Comparison of ENCODE assay signal across 22 cellular contexts in the genomic region with DNA sequence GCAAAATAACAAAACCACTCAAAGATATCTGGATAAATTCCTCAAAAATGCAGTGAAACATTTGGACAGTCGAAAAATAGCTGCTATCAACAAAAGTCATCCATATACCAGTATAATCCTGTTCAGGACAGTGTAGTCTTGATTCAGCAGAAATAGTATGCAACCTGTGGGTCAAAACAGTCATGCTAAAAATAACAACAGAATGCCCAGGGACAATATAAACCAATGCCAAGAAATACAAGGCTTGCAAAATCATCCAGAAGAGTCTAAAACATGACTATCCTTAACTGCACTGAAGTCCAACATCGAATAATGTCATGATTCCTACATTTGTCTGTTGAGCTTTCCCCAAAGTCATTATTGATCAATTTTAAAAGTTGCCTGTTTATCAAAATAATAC.
DNase-seq lines count a peak whose midpoint lies in the region; ATAC-seq, FAIRE-seq and TF ChIP-seq lines count a peak whose summit lies in the region.
"Had no signal": no experiment of that assay in that cellular context is flagged by ENCODE, and none has a peak within 500 bp of the region (broad histone marks: within the 10 kb centered on the region; RNA-seq: fewer than 3 reads in every experiment).

No MANE protein-coding gene starts in this region.

- H4K20me1 ChIP-seq in HepG2 (ENCODE audit: insufficient read depth, low read length) (no peaks in the 10 kb centered on the region), hepatocyte (ENCODE audit: insufficient read depth, poor library complexity, severe bottlenecking) (no peaks in the 10 kb centered on the region)
- H4K20me1 ChIP-seq: BLaER1 had no signal

- no peaks in the 10 kb centered on the region for H3K36me3 Mint-ChIP-seq in CD8-positive, alpha-beta T cell
- H3K36me3 Mint-ChIP-seq in T-cell = no peaks in the 10 kb centered on the region
- H3K36me3 Mint-ChIP-seq: CD4-positive, CD25-positive, alpha-beta regulatory T cell had no signal

- H3K4me1 Mint-ChIP-seq in CD8-positive, alpha-beta T cell (ENCODE audit: low read depth) = no peaks in the 10 kb centered on the region
- H3K4me1 Mint-ChIP-seq in T-cell = no peaks in the 10 kb centered on the region
- H3K4me1 Mint-ChIP-seq: B cell; CD4-positive, CD25-positive, alpha-beta regulatory T cell; GM23338; H9 had no signal

- no peak overlapping the region for H3K4me2 ChIP-seq in HepG2 (ENCODE audit: low read depth, low read length)
- no peak overlapping the region for H3K4me2 ChIP-seq in hepatocyte
- H3K4me2 ChIP-seq: BLaER1, GM23338 had no signal

- POLR2A ChIA-PET in HepG2 (lab: Yijun Ruan, JAX) (no interaction called here), T-cell (lab: Charles Lee) (no interaction called here)
- POLR2A ChIA-PET in CD8-positive, alpha-beta T cell (lab: Charles Lee) = no interaction called here

- no peak for FAIRE-seq in HepG2 (lab: Jason Lieb, UNC)
- FAIRE-seq: GM12878, GM19239 had no signal

- H3K27me3 Mint-ChIP-seq in CD8-positive, alpha-beta T cell (ENCODE audit: low read depth) = no peaks in the 10 kb centered on the region
- H3K27me3 Mint-ChIP-seq in T-cell = no peaks in the 10 kb centered on the region
- H3K27me3 Mint-ChIP-seq: B cell; CD4-positive, CD25-positive, alpha-beta regulatory T cell had no signal

- no peak for TF ChIP-seq EP300 in HepG2 (IDR thresholded peaks at IDR 0.05; ENCODE audit: low read depth in 2 of 2, low read length in 2 of 2)
- no peak for TF ChIP-seq EP300 in HepG2 (CRISPR knock-in tag; IDR thresholded peaks at IDR 0.05; ENCODE audit: borderline replicate concordance)

- H3K4me3 Mint-ChIP-seq in CD8-positive, alpha-beta T cell = no peak overlapping the region
- H3K4me3 Mint-ChIP-seq in T-cell = no peak overlapping the region
- H3K4me3 Mint-ChIP-seq: B cell; CD4-positive, CD25-positive, alpha-beta regulatory T cell; GM23338; H9 had no signal

- no TSS peak for BruUV-seq in HepG2 (replicated peaks; lab: Mats Ljungman, UMichigan)

- ATAC-seq in right lobe of liver (peak; percentile 53 to 56 (median 55)), HepG2 (no peak), left lobe of liver (peak; percentile 48), T-cell (replicated peaks in 1 of 4) (no peak)
- no peak for ATAC-seq in CD8-positive, alpha-beta T cell
- ATAC-seq: GM12878, GM23338, HCT116 had no signal

- H2AFZ ChIP-seq in HepG2 (ENCODE audit: low read length) (no peak overlapping the region), hepatocyte (no peak overlapping the region)
- H2AFZ ChIP-seq: GM23338 had no signal

- H3K4me1 ChIP-seq in right lobe of liver (no peaks in the 10 kb centered on the region), HepG2 (ENCODE audit: insufficient read depth, low read length) (no peaks in the 10 kb centered on the region), hepatocyte (ENCODE audit: insufficient read depth) (no peaks in the 10 kb centered on the region)
- no peaks in the 10 kb centered on the region for H3K4me1 ChIP-seq in CD8-positive, alpha-beta T cell (ENCODE audit: insufficient read depth, low read length)
- H3K4me1 ChIP-seq: BLaER1 had no signal

- H3K4me3 ChIP-seq in right lobe of liver (no peak overlapping the region), HepG2 (replicated peaks in 1 of 3; ENCODE audit: insufficient read depth in 1 of 3, low read depth in 2 of 3, low read length in 3 of 3) (no peak overlapping the region), hepatocyte (no peak overlapping the region)
- no peak overlapping the region for H3K4me3 ChIP-seq in CD8-positive, alpha-beta T cell (ENCODE audit: low read depth, low read length)
- H3K4me3 ChIP-seq: BLaER1, GM12878, GM23338 had no signal

- intact Hi-C loops in right lobe of liver (cut with DNase I) = no loop called here
- intact Hi-C loops in HepG2 (cut with micrococcal nuclease; ENCODE audit: unreplicated experiment) = no loop called here
- intact Hi-C loops in CD8-positive, alpha-beta T cell (cut with DNase I, micrococcal nuclease) = no loop called here

- peaks cover 27% of the 10 kb centered on the region for H3K9me3 Mint-ChIP-seq in CD8-positive, alpha-beta T cell
- peaks cover 8 to 28% (median 12%) of the 10 kb centered on the region in 3 donors for H3K9me3 Mint-ChIP-seq in T-cell

- H3K79me2 ChIP-seq in HepG2 (ENCODE audit: insufficient read depth, low read length) = no peaks in the 10 kb centered on the region
- H3K79me2 ChIP-seq in hepatocyte = no peaks in the 10 kb centered on the region

- H3K27me3 ChIP-seq in right lobe of liver (no peaks in the 10 kb centered on the region), HepG2 (ENCODE audit: control insufficient read depth in 1 of 2, insufficient read depth in 2 of 2, low read length in 2 of 2) (no peaks in the 10 kb centered on the region), hepatocyte (no peaks in the 10 kb centered on the region)
- no peaks in the 10 kb centered on the region for H3K27me3 ChIP-seq in CD8-positive, alpha-beta T cell (ENCODE audit: insufficient read depth, low read length)
- H3K27me3 ChIP-seq: BLaER1 had no signal

- TF ChIP-seq CTCF in right lobe of liver (IDR thresholded peaks at IDR 0.05) = no peak
- TF ChIP-seq CTCF in HepG2 (CRISPR knock-in tag; IDR thresholded peaks at IDR 0.05) = no peak
- no peak for TF ChIP-seq CTCF in CD8-positive, alpha-beta T cell (IDR thresholded peaks at IDR 0.05)
- no peak for TF ChIP-seq CTCF in hepatocyte (IDR thresholded peaks at IDR 0.05; ENCODE audit: poor library complexity)

- H3K9me2 ChIP-seq in hepatocyte (replicated peaks; ENCODE audit: insufficient read depth) = no peaks in the 10 kb centered on the region

- no peak for TF ChIP-seq POLR2A in right lobe of liver (IDR thresholded peaks at IDR 0.05)
- TF ChIP-seq POLR2A in HepG2 (IDR thresholded peaks at IDR 0.05; ENCODE audit: insufficient read depth in 1 of 2, low read depth in 2 of 2, low read length in 2 of 2) = no peak

- TF ChIP-seq RAD21 in HepG2 (CRISPR knock-in tag; IDR thresholded peaks at IDR 0.05) = no peak

- no peak overlapping the region for H3K9ac ChIP-seq in HepG2 (ENCODE audit: insufficient read depth, low read depth, low read length)
- H3K9ac ChIP-seq: BLaER1 had no signal

- H3K27ac Mint-ChIP-seq in CD8-positive, alpha-beta T cell = no peak overlapping the region
- no peak overlapping the region for H3K27ac Mint-ChIP-seq in T-cell
- H3K27ac Mint-ChIP-seq: B cell; CD4-positive, CD25-positive, alpha-beta regulatory T cell; GM23338; H9 had no signal

- CTCF ChIA-PET in HepG2 (lab: Yijun Ruan, JAX; ENCODE audit: low intra/inter-chr PET ratio, low total read pairs) (no interaction called here), T-cell (lab: Charles Lee) (no interaction called here)
- CTCF ChIA-PET in CD8-positive, alpha-beta T cell (lab: Charles Lee) = no interaction called here

- in situ Hi-C loops in HepG2 (cut with HindIII; ENCODE audit: extremely low pct_ligation_motif_present, low pct_unique_long_range_greater_than_20kb) = no loop called here

- H3K9me3 ChIP-seq in right lobe of liver (no peaks in the 10 kb centered on the region), HepG2 (ENCODE audit: low read length) (peaks cover 5% of the 10 kb centered on the region; the same call in 1 of the 2 replicates), hepatocyte (ENCODE audit: low read depth) (no peaks in the 10 kb centered on the region)
- H3K9me3 ChIP-seq in CD8-positive, alpha-beta T cell (ENCODE audit: low read length) = peaks cover 4% of the 10 kb centered on the region
- H3K9me3 ChIP-seq: BLaER1 had no signal

- DNase-seq in right lobe of liver (no peak), HepG2 (ENCODE audit: low spot score) (no peak), fibroblast of gingiva (ENCODE audit: low read depth) (peak; percentile 36), left lobe of liver (ENCODE audit: low spot score) (no peak), stromal cell of bone marrow (ENCODE audit: low read depth) (peak; percentile 1), T-cell (no peak), hepatocyte (ENCODE audit: low spot score) (no peak)
- no peak for DNase-seq in CD8-positive, alpha-beta T cell
- DNase-seq: Calu3; CD4-positive, CD25-positive, alpha-beta regulatory T cell; COR-L47; DMS79; EL; GDM1; H9 had no signal

- H3K36me3 ChIP-seq in right lobe of liver (no peaks in the 10 kb centered on the region), HepG2 (replicated peaks in 1 of 2; ENCODE audit: control insufficient read depth in 1 of 2, insufficient read depth in 2 of 2, low read length in 2 of 2) (no peaks in the 10 kb centered on the region), hepatocyte (replicated peaks; ENCODE audit: insufficient read depth, low read depth) (no peaks in the 10 kb centered on the region)
- no peaks in the 10 kb centered on the region for H3K36me3 ChIP-seq in CD8-positive, alpha-beta T cell (ENCODE audit: insufficient read depth, low read length)
- H3K36me3 ChIP-seq: BLaER1 had no signal

- 19% methylated on average over 2 of the region's 2 CpGs for WGBS in right lobe of liver (ENCODE audit: insufficient coverage, low coverage, low lambda C conversion rate, missing lambda C conversion rate)
- WGBS in HepG2 (ENCODE audit: low lambda C conversion rate) = 0% methylated on average over 2 of the region's 2 CpGs
- 89% methylated on average over 2 of the region's 2 CpGs for WGBS in hepatocyte (ENCODE audit: low lambda C conversion rate, missing lambda C conversion rate)

- H3K27ac ChIP-seq in right lobe of liver = no peak overlapping the region
- H3K27ac ChIP-seq in HepG2 (ENCODE audit: extremely low read length, insufficient read depth, low read length) = no peak overlapping the region
- no peak overlapping the region for H3K27ac ChIP-seq in CD8-positive, alpha-beta T cell (ENCODE audit: low read depth, low read length)
- no peak overlapping the region for H3K27ac ChIP-seq in hepatocyte
- H3K27ac ChIP-seq: BLaER1, C4-2B had no signal

TF ChIP-seq in HepG2, 621 proteins besides CTCF, POLR2A, EP300 and RAD21:
- TF ChIP-seq AGO1 (IDR thresholded peaks at IDR 0.05; ENCODE audit: low read depth, low read length, poor library complexity, severe bottlenecking) (no peak), ZSCAN20 (CRISPR knock-in tag; IDR thresholded peaks at IDR 0.05; ENCODE audit: borderline replicate concordance) (no peak), ZNF530 (CRISPR knock-in tag; IDR thresholded peaks at IDR 0.05; ENCODE audit: low read depth) (no peak), HNRNPK (IDR thresholded peaks at IDR 0.05; ENCODE audit: low read depth, low read length, poor library complexity, severe bottlenecking) (no peak), ZNF776 (CRISPR knock-in tag; IDR thresholded peaks at IDR 0.05) (no peak), HES4 (CRISPR knock-in tag; IDR thresholded peaks at IDR 0.05; ENCODE audit: borderline replicate concordance) (no peak)
- TF ChIP-seq, protein P1, sequence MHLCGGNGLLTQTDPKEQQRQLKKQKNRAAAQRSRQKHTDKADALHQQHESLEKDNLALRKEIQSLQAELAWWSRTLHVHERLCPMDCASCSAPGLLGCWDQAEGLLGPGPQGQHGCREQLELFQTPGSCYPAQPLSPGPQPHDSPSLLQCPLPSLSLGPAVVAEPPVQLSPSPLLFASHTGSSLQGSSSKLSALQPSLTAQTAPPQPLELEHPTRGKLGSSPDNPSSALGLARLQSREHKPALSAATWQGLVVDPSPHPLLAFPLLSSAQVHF (CRISPR knock-in tag; IDR thresholded peaks at IDR 0.05) = no peak

Comparison
In these comparisons a context has a peak if more than half of its experiments do, and no peak if none do; other contexts are left out.
1. ATAC-seq: peak in right lobe of liver (4 of 4) and left lobe of liver (single experiment); none in HepG2 (single experiment), CD8-positive, alpha-beta T cell (single experiment) and T-cell (0 of 4).
2. DNase-seq: peak in fibroblast of gingiva (single experiment) and stromal cell of bone marrow (single experiment); none in right lobe of liver (0 of 3), HepG2 (single experiment), left lobe of liver (single experiment), CD8-positive, alpha-beta T cell (0 of 7), T-cell (0 of 34) and hepatocyte (single experiment).